17 cellular contexts compared by ENCODE assay signal in genomic region chr4:60432911-60433310, GRCh38.
DNase-seq lines count a peak whose midpoint lies in the region; ATAC-seq and TF ChIP-seq lines count a peak whose summit lies in the region.
"Had no signal": no experiment of that assay in that cellular context is flagged by ENCODE, and none has a peak within 500 bp of the region (broad histone marks: within the 10 kb centered on the region; RNA-seq: fewer than 3 reads in every experiment).

No MANE protein-coding gene starts in this region.

- no peak overlapping the region for H3K9ac ChIP-seq in endodermal cell (ENCODE audit: extremely low read depth, low read length, poor library complexity, severe bottlenecking)

- peaks cover 10% of the 10 kb centered on the region for H3K9me3 ChIP-seq in endodermal cell (ENCODE audit: control insufficient read depth, low read length)
- H3K9me3 ChIP-seq: BE2C, Caco-2 had no signal

- no peak overlapping the region for H3K27ac Mint-ChIP-seq in endodermal cell
- H3K27ac Mint-ChIP-seq: CD4-positive, alpha-beta T cell; HFFc6; IgD-negative memory B cell had no signal

- H3K4me3 ChIP-seq in endodermal cell (ENCODE audit: low read length): no peak overlapping the region

- H3K9me3 Mint-ChIP-seq in endodermal cell: peaks cover 9% of the 10 kb centered on the region

- TF ChIP-seq CTCF in VCaP (conservative IDR thresholded peaks at IDR 0.05): peak; percentile 44
- peak; percentile 68 for TF ChIP-seq CTCF in endodermal cell (conservative IDR thresholded peaks at IDR 0.05)

- no peaks in the 10 kb centered on the region for H3K36me3 ChIP-seq in endodermal cell (ENCODE audit: control insufficient read depth, insufficient read depth, low read length)
- H3K36me3 ChIP-seq: BE2C had no signal

- H3K4me3 Mint-ChIP-seq in endodermal cell: no peak overlapping the region
- H3K4me3 Mint-ChIP-seq: CD4-positive, alpha-beta T cell; HFFc6; IgD-negative memory B cell had no signal

- DNase-seq in NCI-H69 (lab: John Stamatoyannopoulos, UW) (peak; percentile 1), endodermal cell (no peak), HCEC 1CT (no peak), T-helper 1 cell (no peak)
- DNase-seq: ACHN; BE2C; C1 segment of cervical spinal cord; Caco-2; CD4-positive, alpha-beta T cell; HFFc6; KBM-7 had no signal

- H3K27me3 Mint-ChIP-seq in endodermal cell (ENCODE audit: insufficient read depth): no peaks in the 10 kb centered on the region
- H3K27me3 Mint-ChIP-seq: CD4-positive, alpha-beta T cell; IgD-negative memory B cell had no signal

- 54% methylated on average over 1 of the region's 1 CpG; no CpG with 5 or more reads in 1 of the 2 experiments for WGBS in endodermal cell (ENCODE audit: insufficient coverage in 1 of 2, insufficient read length in 1 of 2), 2 experiments

- H3K27ac ChIP-seq in VCaP (no peak overlapping the region), endodermal cell (ENCODE audit: low read depth, low read length) (no peak overlapping the region)

- no peak for ATAC-seq in GM18870 (IDR thresholded peaks at IDR 0.05; ENCODE audit: unreplicated experiment)
- no peak for ATAC-seq in GM21367 (IDR thresholded peaks at IDR 0.05; ENCODE audit: unreplicated experiment)
- ATAC-seq: HCT116, HepG2 had no signal

- H3K36me3 Mint-ChIP-seq in endodermal cell (ENCODE audit: low read depth): no peaks in the 10 kb centered on the region
- H3K36me3 Mint-ChIP-seq: IgD-negative memory B cell had no signal

- H3K4me1 Mint-ChIP-seq in endodermal cell: no peaks in the 10 kb centered on the region
- H3K4me1 Mint-ChIP-seq: IgD-negative memory B cell had no signal

- no peaks in the 10 kb centered on the region for H3K27me3 ChIP-seq in endodermal cell (ENCODE audit: control insufficient read depth, insufficient read depth, low read length, poor library complexity, severe bottlenecking)
- H3K27me3 ChIP-seq: BE2C had no signal

- H3K4me1 ChIP-seq in endodermal cell (ENCODE audit: control insufficient read depth, insufficient read depth, low read length): no peaks in the 10 kb centered on the region
- H3K4me1 ChIP-seq: BE2C, Caco-2 had no signal
